In genomic region chr13:110125157-110125556, GRCh38 we compare ENCODE assay signal across 23 cellular contexts.
DNase-seq lines count a peak whose midpoint lies in the region; TF ChIP-seq lines count a peak whose summit lies in the region.
"Had no signal": no experiment of that assay in that cellular context is flagged by ENCODE, and none has a peak within 500 bp of the region (broad histone marks: within the 10 kb centered on the region; RNA-seq: fewer than 3 reads in every experiment).

No MANE protein-coding gene starts in this region.

- H3K36me3 Mint-ChIP-seq in neural progenitor cell (peaks cover 4% of the 10 kb centered on the region), progenitor cell of endocrine pancreas (ENCODE audit: insufficient read depth) (no peaks in the 10 kb centered on the region)
- H3K36me3 Mint-ChIP-seq: IgD-negative memory B cell, WTC11 had no signal

- no peak overlapping the region for H2AFZ ChIP-seq in neural progenitor cell (replicated peaks)

- H3K9ac ChIP-seq in neural progenitor cell, result no peak overlapping the region

- TF ChIP-seq CTCF in neural progenitor cell (IDR thresholded peaks at IDR 0.05), result no peak
- TF ChIP-seq CTCF in progenitor cell of endocrine pancreas (IDR thresholded peaks at IDR 0.05; ENCODE audit: unreplicated experiment), result no peak

- no peak overlapping the region for H3K4me2 ChIP-seq in neural progenitor cell

- H3K27ac Mint-ChIP-seq in neural progenitor cell (no peak overlapping the region), progenitor cell of endocrine pancreas (no peak overlapping the region)
- H3K27ac Mint-ChIP-seq: IgD-negative memory B cell, nephron progenitor cell, WTC11 had no signal

- H3K4me1 ChIP-seq in neural progenitor cell, result peaks cover 58% of the 10 kb centered on the region

- no peak overlapping the region for H3K4me3 ChIP-seq in neural progenitor cell
- H3K4me3 ChIP-seq: cardiac muscle cell, MG63, spleen, transverse colon had no signal

- H3F3A ChIP-seq in neural progenitor cell (ENCODE audit: low read depth), result peaks cover 38% of the 10 kb centered on the region

- intact Hi-C loops in posterior vena cava (cut with DNase I), result no loop called here

- no peaks in the 10 kb centered on the region for H3K27me3 ChIP-seq in neural progenitor cell
- H3K27me3 ChIP-seq: cardiac muscle cell, foreskin keratinocyte, MG63 had no signal

- H4K20me1 ChIP-seq in neural progenitor cell (ENCODE audit: low read depth), result no peaks in the 10 kb centered on the region

- H3K9me3 ChIP-seq in neural progenitor cell (ENCODE audit: low read depth), result no peaks in the 10 kb centered on the region
- H3K9me3 ChIP-seq: MG63, spleen, transverse colon had no signal

- DNase-seq in DMS153 treated with DMSO at 0.1 percent for 48 hours (lab: John Stamatoyannopoulos, UW; ENCODE audit: unreplicated experiment) (peak; percentile 42), NCI-H146 treated with DMSO at 0.1 percent for 48 hours (lab: John Stamatoyannopoulos, UW; ENCODE audit: unreplicated experiment) (peak; percentile 82), caudate nucleus (lab: John Stamatoyannopoulos, UW) (no peak), neural progenitor cell (ENCODE audit: low spot score) (no peak), posterior vena cava (ENCODE audit: low spot score) (no peak), LoVo (ENCODE audit: low spot score) (no peak), progenitor cell of endocrine pancreas (ENCODE audit: low spot score, unreplicated experiment) (no peak)
- DNase-seq: activated CD4-positive, alpha-beta T cell treated with anti-CD3 and anti-CD28 coated beads, Interleukin-2, amount 50 U/mL, for 4 hours; activated gamma-delta T cell; dorsolateral prefrontal cortex; foreskin keratinocyte; MG63; NCI-H1694 treated with DMSO at 0.1 percent for 48 hours; NCI-H446; nephron progenitor cell; spleen; stimulated activated CD4-positive, alpha-beta T cell treated with anti-CD3 and anti-CD28 coated beads, Interleukin-4, amount 100 ng/mL, for 4 hours; stimulated activated naive CD8-positive, alpha-beta T cell treated with anti-CD3 and anti-CD28 coated beads, Interleukin-15, amount 100 ng/mL, for 72 hours; transverse colon had no signal

- H3K79me2 ChIP-seq in neural progenitor cell (ENCODE audit: low read depth), result no peaks in the 10 kb centered on the region

- no peaks in the 10 kb centered on the region for H3K36me3 ChIP-seq in neural progenitor cell
- H3K36me3 ChIP-seq: cardiac muscle cell, MG63, spleen, transverse colon had no signal

- H3K27ac ChIP-seq in caudate nucleus (ENCODE audit: low read depth, low read length) (peak overlapping the region; percentile 67), neural progenitor cell (peak overlapping the region; percentile 97)
- H3K27ac ChIP-seq: foreskin keratinocyte, HL-60 had no signal

- H3K4me1 Mint-ChIP-seq in neural progenitor cell, result peaks cover 57% of the 10 kb centered on the region
- peaks cover 7% of the 10 kb centered on the region for H3K4me1 Mint-ChIP-seq in progenitor cell of endocrine pancreas (ENCODE audit: low read depth)

- H3K9me3 Mint-ChIP-seq in neural progenitor cell, result peaks cover 19% of the 10 kb centered on the region
- no peaks in the 10 kb centered on the region for H3K9me3 Mint-ChIP-seq in progenitor cell of endocrine pancreas (ENCODE audit: low read depth)
- H3K9me3 Mint-ChIP-seq: stimulated activated naive CD8-positive, alpha-beta T cell treated with anti-CD3 and anti-CD28 coated beads, Interleukin-15, amount 100 ng/mL, for 72 hours had no signal

- H3K27me3 Mint-ChIP-seq in neural progenitor cell (ENCODE audit: insufficient read depth, low read depth) (peaks cover 12% of the 10 kb centered on the region), progenitor cell of endocrine pancreas (peaks cover 54% of the 10 kb centered on the region)

- H3K4me3 Mint-ChIP-seq in neural progenitor cell (no peak overlapping the region), progenitor cell of endocrine pancreas (ENCODE audit: low read depth) (no peak overlapping the region)
- H3K4me3 Mint-ChIP-seq: IgD-negative memory B cell; nephron progenitor cell; stimulated activated naive CD8-positive, alpha-beta T cell treated with anti-CD3 and anti-CD28 coated beads, Interleukin-15, amount 100 ng/mL, for 72 hours; WTC11 had no signal

Comparison
In these comparisons a context has a peak if more than half of its experiments do, and no peak if none do; other contexts are left out.
1. DNase-seq: peak in DMS153 treated with DMSO at 0.1 percent for 48 hours (single experiment) and NCI-H146 treated with DMSO at 0.1 percent for 48 hours (single experiment); none in caudate nucleus (0 of 61), neural progenitor cell (single experiment), posterior vena cava (single experiment), LoVo (single experiment) and progenitor cell of endocrine pancreas (single experiment).